ENCODE assay signal across 28 cellular contexts in the genomic region with DNA sequence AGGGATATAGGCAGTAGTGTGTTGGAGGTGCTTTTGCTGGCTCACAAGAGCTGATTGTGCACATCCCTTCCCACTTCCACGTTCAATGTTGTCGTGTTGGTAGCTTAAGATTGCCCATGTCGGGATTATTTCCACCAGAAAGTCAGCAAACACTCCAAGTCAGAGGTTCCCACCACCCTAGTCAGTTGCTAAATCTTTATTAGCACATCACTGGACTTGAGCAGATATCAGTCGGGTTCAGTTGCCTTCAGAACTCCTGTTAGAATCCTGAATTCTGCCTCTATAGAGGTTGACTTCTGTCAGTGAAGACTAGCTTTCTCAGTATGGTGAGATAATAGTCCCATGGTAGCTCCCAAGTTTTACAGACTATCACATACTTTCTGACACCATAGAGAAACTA.
"Had no signal": no experiment of that assay in that cellular context is flagged by ENCODE, and none has a peak within 500 bp of the region (broad histone marks: within the 10 kb centered on the region; RNA-seq: fewer than 3 reads in every experiment).

No MANE protein-coding gene starts in this region.

- H3K4me1 ChIP-seq: neural progenitor cell, parathyroid adenoma, spleen, tibial nerve, upper lobe of right lung, uterus had no signal

- H3K27me3 ChIP-seq: heart right ventricle, neural progenitor cell, spleen, tibial nerve, upper lobe of right lung, uterus had no signal

- H3K36me3 ChIP-seq: thoracic aorta, uterus had no signal

- H3K4me2 ChIP-seq: neural progenitor cell had no signal

- H3K27ac Mint-ChIP-seq: effector memory CD8-positive, alpha-beta T cell; nephron; neural progenitor cell; progenitor cell of endocrine pancreas; stimulated activated naive B cell treated with anti-CD40 and anti-IgM and Interleukin-4, amounts not matched to agents 10 μg/mL and 1 μg/mL and 100 μg/mL, for 72 hours; stimulated activated naive CD8-positive, alpha-beta T cell treated with anti-CD3 and anti-CD28 coated beads, Interleukin-15, Interleukin-2, amounts not matched to agents 100 ng/mL and 50 ng/mL, for 24 hours had no signal

- H3K9me3 Mint-ChIP-seq: central memory CD8-positive, alpha-beta T cell; effector memory CD8-positive, alpha-beta T cell; nephron; stimulated activated naive CD8-positive, alpha-beta T cell treated with anti-CD3 and anti-CD28 coated beads, Interleukin-15, Interleukin-2, amounts not matched to agents 100 ng/mL and 50 ng/mL, for 24 hours had no signal

- ATAC-seq: effector memory CD8-positive, alpha-beta T cell; heart right ventricle; left cardiac atrium; left ventricle myocardium superior; naive thymus-derived CD4-positive, alpha-beta T cell; right cardiac atrium; stimulated activated naive B cell treated with anti-CD40 and anti-IgM and Interleukin-4, amounts not matched to agents 10 μg/mL and 1 μg/mL and 100 μg/mL, for 72 hours; upper lobe of right lung had no signal

- DNase-seq: cortex of kidney; effector memory CD8-positive, alpha-beta T cell; foreskin fibroblast; glutamatergic neuron; heart right ventricle; hippocampal formation; left cardiac atrium; left ventricle myocardium superior; mesenchymal stem cell; midbrain; naive thymus-derived CD4-positive, alpha-beta T cell; right cardiac atrium; spleen; stimulated activated CD4-positive, alpha-beta T cell treated with anti-CD3 and anti-CD28 coated beads, Interleukin-2, amount 100 ng/mL, for 48 hours; stimulated activated naive B cell treated with anti-CD40 and anti-IgM and Interleukin-4, amounts not matched to agents 10 μg/mL and 1 μg/mL and 100 μg/mL, for 72 hours; upper lobe of right lung; uterus had no signal

- H3K9ac ChIP-seq: neural progenitor cell, parathyroid adenoma had no signal

- FAIRE-seq: islet of Langerhans had no signal

- H3K9me3 ChIP-seq: heart right ventricle, thoracic aorta, tibial nerve, upper lobe of right lung, uterus had no signal

- H3K27ac ChIP-seq: heart right ventricle, neural progenitor cell, parathyroid adenoma, skin epidermis, spleen, thoracic aorta, tibial nerve, upper lobe of right lung, uterus had no signal

- H3K4me1 Mint-ChIP-seq: central memory CD8-positive, alpha-beta T cell; naive thymus-derived CD4-positive, alpha-beta T cell; nephron; neural progenitor cell; stimulated activated naive B cell treated with anti-CD40 and anti-IgM and Interleukin-4, amounts not matched to agents 10 μg/mL and 1 μg/mL and 100 μg/mL, for 72 hours had no signal

- H3K4me3 Mint-ChIP-seq: central memory CD8-positive, alpha-beta T cell; effector memory CD8-positive, alpha-beta T cell; naive thymus-derived CD4-positive, alpha-beta T cell; nephron; neural progenitor cell; stimulated activated naive B cell treated with anti-CD40 and anti-IgM and Interleukin-4, amounts not matched to agents 10 μg/mL and 1 μg/mL and 100 μg/mL, for 72 hours; stimulated activated naive CD8-positive, alpha-beta T cell treated with anti-CD3 and anti-CD28 coated beads, Interleukin-15, Interleukin-2, amounts not matched to agents 100 ng/mL and 50 ng/mL, for 24 hours had no signal

- H3K79me2 ChIP-seq: parathyroid adenoma had no signal

- H2AFZ ChIP-seq: neural progenitor cell, parathyroid adenoma had no signal

- H3K27me3 Mint-ChIP-seq: central memory CD8-positive, alpha-beta T cell; effector memory CD8-positive, alpha-beta T cell; naive thymus-derived CD4-positive, alpha-beta T cell; progenitor cell of endocrine pancreas; stimulated activated naive B cell treated with anti-CD40 and anti-IgM and Interleukin-4, amounts not matched to agents 10 μg/mL and 1 μg/mL and 100 μg/mL, for 72 hours; stimulated activated naive CD8-positive, alpha-beta T cell treated with anti-CD3 and anti-CD28 coated beads, Interleukin-15, Interleukin-2, amounts not matched to agents 100 ng/mL and 50 ng/mL, for 24 hours had no signal

- H3K4me3 ChIP-seq: heart right ventricle, lung, neural progenitor cell, skin epidermis, spleen, thoracic aorta, tibial nerve, upper lobe of right lung, uterus had no signal
